In genomic region chr20:33828912-33829560, GRCh38 we compare ENCODE assay signal across 13 cellular contexts. TPM values are rescaled to one million over a fixed set of nuclear protein-coding genes. Genes with fewer than 3 reads are reported as not detected.
DNase-seq lines count a peak whose midpoint lies in the region; ATAC-seq and TF ChIP-seq lines count a peak whose summit lies in the region.
"Had no signal": no experiment of that assay in that cellular context is flagged by ENCODE, and none has a peak within 500 bp of the region (broad histone marks: within the 10 kb centered on the region; RNA-seq: fewer than 3 reads in every experiment).

No MANE protein-coding gene starts in this region.

- no peak for TF ChIP-seq CTCF in OCI-LY1 (IDR thresholded peaks at IDR 0.05; ENCODE audit: low read length)
- no peak for TF ChIP-seq CTCF in glutamatergic neuron (IDR thresholded peaks at IDR 0.05; ENCODE audit: partially characterized antibody, unreplicated experiment)
- no peak for TF ChIP-seq CTCF in retinal pigment epithelial cell (conservative IDR thresholded peaks at IDR 0.05; ENCODE audit: low read depth, low read length)
- TF ChIP-seq CTCF in RWPE1 (conservative IDR thresholded peaks at IDR 0.05; ENCODE audit: low read depth): no peak
- no peak for TF ChIP-seq CTCF in omental fat pad (IDR thresholded peaks at IDR 0.05)

- peaks cover 37% of the 10 kb centered on the region for H3K79me2 ChIP-seq in OCI-LY1 (ENCODE audit: insufficient read depth, low read length)

- H3K9me3 Mint-ChIP-seq in glutamatergic neuron (ENCODE audit: unreplicated experiment): peaks cover 11% of the 10 kb centered on the region

- peak overlapping the region; percentile 22 for H3K27ac Mint-ChIP-seq in glutamatergic neuron (ENCODE audit: unreplicated experiment)

- no peaks in the 10 kb centered on the region for H3K27me3 Mint-ChIP-seq in glutamatergic neuron (ENCODE audit: unreplicated experiment)

- H3K4me3 ChIP-seq in BLaER1 (no peak overlapping the region), OCI-LY1 (ENCODE audit: low read depth, low read length, poor library complexity, severe bottlenecking) (no peak overlapping the region), retinal pigment epithelial cell (ENCODE audit: low read length) (no peak overlapping the region)

- no peaks in the 10 kb centered on the region for H3F3A ChIP-seq in OCI-LY1 (ENCODE audit: insufficient read depth, low read length)

- CTCF ChIA-PET in RWPE1 (lab: Yijun Ruan, JAX): interaction anchor here (0.7 kb wide), 1 partner anchor 41 kb away, joined by 3 read pairs; no protein-coding TSS in a partner anchor

- H3K4me3 Mint-ChIP-seq in glutamatergic neuron (ENCODE audit: unreplicated experiment): peak overlapping the region; percentile 47

- peaks cover 46% of the 10 kb centered on the region for H3K4me1 Mint-ChIP-seq in glutamatergic neuron (ENCODE audit: low read depth, unreplicated experiment)

- no peaks in the 10 kb centered on the region for H3K36me3 Mint-ChIP-seq in glutamatergic neuron (ENCODE audit: unreplicated experiment)

- H3K27me3 ChIP-seq in BLaER1 (no peaks in the 10 kb centered on the region), OCI-LY1 (ENCODE audit: insufficient read depth, low read length) (no peaks in the 10 kb centered on the region)

- H3K27ac ChIP-seq in BLaER1: peak overlapping the region; percentile 67
- peak overlapping the region; percentile 70 for H3K27ac ChIP-seq in OCI-LY1 (ENCODE audit: low read depth, low read length, poor library complexity, severe bottlenecking)
- no peak overlapping the region for H3K27ac ChIP-seq in RWPE1

- H3K4me2 ChIP-seq in BLaER1: peak overlapping the region; percentile 75
- peak overlapping the region; percentile 32; the same call in 1 of the 2 replicates for H3K4me2 ChIP-seq in OCI-LY1 (ENCODE audit: low read length)

- H3K36me3 ChIP-seq in BLaER1 (peaks cover 37% of the 10 kb centered on the region), OCI-LY1 (ENCODE audit: insufficient read depth, low read length) (peaks cover 24% of the 10 kb centered on the region)

- H3K9ac ChIP-seq in BLaER1 (peak overlapping the region; percentile 49), OCI-LY1 (ENCODE audit: low read length) (peak overlapping the region; percentile 33; the same call in 1 of the 2 replicates)

- H3K9me2 ChIP-seq in OCI-LY1 (ENCODE audit: low read depth, low read length): no peaks in the 10 kb centered on the region

- H4K20me1 ChIP-seq in BLaER1 (peaks cover 100% of the 10 kb centered on the region), OCI-LY1 (ENCODE audit: insufficient read depth, low read length) (no peaks in the 10 kb centered on the region)

- ATAC-seq in omental fat pad (ENCODE audit: low FRiP score) (no peak), HG03342 (IDR thresholded peaks at IDR 0.05; ENCODE audit: unreplicated experiment) (no peak)
- ATAC-seq: left colon, PC-3 had no signal

- no peaks in the 10 kb centered on the region for H3K9me3 ChIP-seq in BLaER1
- H3K9me3 ChIP-seq in OCI-LY1 (ENCODE audit: low read length): no peaks in the 10 kb centered on the region

- no peak for DNase-seq in glutamatergic neuron
- DNase-seq in retinal pigment epithelial cell (ENCODE audit: low read depth): peak; percentile 39
- no peak for DNase-seq in AG08396 (ENCODE audit: low spot score)
- DNase-seq in RWPE1 (ENCODE audit: low spot score): no peak
- DNase-seq in omental fat pad (ENCODE audit: low spot score): no peak
- DNase-seq: activated T-cell treated with anti-CD3 and anti-CD28 coated beads for 4 hours, caudate nucleus, left colon, NCI-H2029 treated with DMSO at 0.1 percent for 48 hours, PC-3 had no signal

- H2AFZ ChIP-seq in OCI-LY1 (ENCODE audit: low read length): no peak overlapping the region

- H3K4me1 ChIP-seq in BLaER1 (peaks cover 46% of the 10 kb centered on the region), OCI-LY1 (ENCODE audit: insufficient read depth, low read length, severe bottlenecking) (peaks cover 31% of the 10 kb centered on the region)

- POLR2A ChIA-PET in RWPE1 (lab: Yijun Ruan, JAX; ENCODE audit: low non-redundant PET): interaction anchor here (0.6 kb wide), 1 partner anchor 12 kb away, joined by 3 read pairs; no protein-coding TSS in a partner anchor

RNA-seq across cellular contexts. Expression of gene CHMP4B, which starts 17.9 kb away (rescaled TPM):
- total RNA-seq in glutamatergic neuron (ENCODE audit: unreplicated experiment) (46.4 TPM), omental fat pad (10 to 100 TPM; 64.8 to 96.7 (median 69.8) TPM)
